10 cellular contexts compared by ENCODE assay signal in genomic region chr6:81900616-81901015, GRCh38.
DNase-seq lines count a peak whose midpoint lies in the region; ATAC-seq and TF ChIP-seq lines count a peak whose summit lies in the region.
"Had no signal": no experiment of that assay in that cellular context is flagged by ENCODE, and none has a peak within 500 bp of the region (broad histone marks: within the 10 kb centered on the region; RNA-seq: fewer than 3 reads in every experiment).

No MANE protein-coding gene starts in this region.

- H3K4me2 ChIP-seq in smooth muscle cell = no peak overlapping the region

- CTCF ChIA-PET in A673 (lab: Charles Lee) = no interaction called here

- H2AFZ ChIP-seq in smooth muscle cell (ENCODE audit: low read depth) = peak overlapping the region; percentile 38

- no peaks in the 10 kb centered on the region for H4K20me1 ChIP-seq in smooth muscle cell (ENCODE audit: low read depth)

- no peak overlapping the region for H3K9ac ChIP-seq in smooth muscle cell (ENCODE audit: low read depth)

- no peak for TF ChIP-seq CTCF in smooth muscle cell (IDR thresholded peaks at IDR 0.05; ENCODE audit: borderline replicate concordance, insufficient read depth, poor library complexity, severe bottlenecking)
- TF ChIP-seq CTCF in A673 (conservative IDR thresholded peaks at IDR 0.05; ENCODE audit: low read depth, low read length) = no peak

- peaks cover 8% of the 10 kb centered on the region for H3F3A ChIP-seq in smooth muscle cell (ENCODE audit: low read depth)

- H3K4me3 ChIP-seq in smooth muscle cell (no peak overlapping the region), A673 (ENCODE audit: low read depth, low read length, poor library complexity, severe bottlenecking) (no peak overlapping the region)
- H3K4me3 ChIP-seq: testis had no signal

- intact Hi-C loops in A673 (cut with micrococcal nuclease; ENCODE audit: unreplicated experiment) = no loop called here

- DNase-seq in smooth muscle cell (lab: John Stamatoyannopoulos, UW; ENCODE audit: unreplicated experiment) (no peak), AG20443 (ENCODE audit: low spot score) (no peak), A673 (ENCODE audit: low spot score) (no peak), NCI-H2081 treated with DMSO at 0.1 percent for 48 hours (lab: John Stamatoyannopoulos, UW) (no peak)
- DNase-seq: CD4-positive, CD25-positive, alpha-beta regulatory T cell; NCI-H2029; testis had no signal

- H3K36me3 ChIP-seq in smooth muscle cell (ENCODE audit: low read depth) (no peaks in the 10 kb centered on the region), A673 (ENCODE audit: insufficient read depth, low read length, poor library complexity, severe bottlenecking) (no peaks in the 10 kb centered on the region)

- no TSS peak for BruUV-seq in A673 (replicated peaks; lab: Mats Ljungman, UMichigan)

- no peaks in the 10 kb centered on the region for H3K27me3 ChIP-seq in smooth muscle cell (ENCODE audit: low read depth)
- no peaks in the 10 kb centered on the region for H3K27me3 ChIP-seq in A673 (replicated peaks; ENCODE audit: insufficient read depth, low read depth, low read length, poor library complexity)
- H3K27me3 ChIP-seq: testis had no signal

- POLR2A ChIA-PET in A673 (lab: Charles Lee; ENCODE audit: low non-redundant PET) = no interaction called here

- no peak overlapping the region for H3K27ac ChIP-seq in smooth muscle cell (ENCODE audit: low read depth)
- H3K27ac ChIP-seq in A673 (ENCODE audit: low read depth, low read length, poor library complexity, severe bottlenecking) = no peak overlapping the region
- H3K27ac ChIP-seq: testis had no signal

- no peaks in the 10 kb centered on the region for H3K79me2 ChIP-seq in smooth muscle cell (ENCODE audit: low read depth)

- ATAC-seq in GM19324 (IDR thresholded peaks at IDR 0.05; ENCODE audit: low FRiP score, unreplicated experiment) (peak; percentile 95), GM21619 (IDR thresholded peaks at IDR 0.05; ENCODE audit: unreplicated experiment) (peak; percentile 93), HG03066 (IDR thresholded peaks at IDR 0.05; ENCODE audit: low read depth, unreplicated experiment) (peak; percentile 88)

- WGBS in smooth muscle cell (ENCODE audit: low lambda C conversion rate) = 100% methylated on average over 1 of the region's 1 CpG

- peaks cover 8% of the 10 kb centered on the region for H3K4me1 ChIP-seq in smooth muscle cell (ENCODE audit: low read depth)
- no peaks in the 10 kb centered on the region for H3K4me1 ChIP-seq in A673 (ENCODE audit: insufficient read depth, low read length, poor library complexity, severe bottlenecking)

- H3K9me3 ChIP-seq in smooth muscle cell (replicated peaks; ENCODE audit: low read depth) = no peaks in the 10 kb centered on the region
- peaks cover 5% of the 10 kb centered on the region for H3K9me3 ChIP-seq in A673 (ENCODE audit: low read depth, low read length, poor library complexity, severe bottlenecking)
- H3K9me3 ChIP-seq: testis had no signal
